Comparison of ENCODE assay signal across 30 cellular contexts in genomic region chr21:16022121-16022520, GRCh38.
"Had no signal": no experiment of that assay in that cellular context is flagged by ENCODE, and none has a peak within 500 bp of the region (broad histone marks: within the 10 kb centered on the region; RNA-seq: fewer than 3 reads in every experiment).

No MANE protein-coding gene starts in this region.

- H3K4me3 Mint-ChIP-seq: activated CD4-positive, alpha-beta memory T cell treated with anti-CD3 and anti-CD28 coated beads, Interleukin-2, amount 10 ng/mL, durations not matched to agents 7 days and 5 days; activated CD4-positive, alpha-beta T cell treated with anti-CD3 and anti-CD28 coated beads, Interleukin-2, amount 10 ng/mL, durations not matched to agents 7 days and 5 days; activated naive CD8-positive, alpha-beta T cell; activated T-cell treated with anti-CD3 and anti-CD28 coated beads, Interleukin-2, amount 50 U/mL, for 24 hours; activated T-cell treated with anti-CD3 and anti-CD28 coated beads, Interleukin-2, amount 50 U/mL, for 72 hours; effector memory CD8-positive, alpha-beta T cell had no signal

- H3K36me3 Mint-ChIP-seq: activated naive CD8-positive, alpha-beta T cell had no signal

- H3K4me2 ChIP-seq: hepatocyte had no signal

- H3K27ac Mint-ChIP-seq: activated CD4-positive, alpha-beta memory T cell treated with anti-CD3 and anti-CD28 coated beads, Interleukin-2, amount 10 ng/mL, durations not matched to agents 7 days and 5 days; activated CD4-positive, alpha-beta T cell treated with anti-CD3 and anti-CD28 coated beads, Interleukin-2, amount 10 ng/mL, durations not matched to agents 7 days and 5 days; activated naive CD8-positive, alpha-beta T cell; activated T-cell treated with anti-CD3 and anti-CD28 coated beads, Interleukin-2, amount 50 U/mL, for 24 hours; activated T-cell treated with anti-CD3 and anti-CD28 coated beads, Interleukin-2, amount 50 U/mL, for 72 hours; effector memory CD8-positive, alpha-beta T cell had no signal

- ATAC-seq: activated T-cell treated with anti-CD3 and anti-CD28 coated beads, Interleukin-2, amount 50 U/mL, for 72 hours; effector memory CD8-positive, alpha-beta T cell; foreskin keratinocyte; gastrocnemius medialis; heart right ventricle had no signal

- DNase-seq: activated CD4-positive, alpha-beta memory T cell treated with anti-CD3 and anti-CD28 coated beads, Interleukin-2, amount 10 ng/mL, durations not matched to agents 7 days and 5 days; activated CD4-positive, alpha-beta T cell treated with anti-CD3 and anti-CD28 coated beads for 1 hour; activated CD4-positive, alpha-beta T cell treated with anti-CD3 and anti-CD28 coated beads for 4 hours; activated CD4-positive, alpha-beta T cell treated with anti-CD3 and anti-CD28 coated beads, Interleukin-2, amount 10 ng/mL, durations not matched to agents 7 days and 5 days; activated CD4-positive, alpha-beta T cell treated with anti-CD3 and anti-CD28 coated beads, Interleukin-2, amount 50 U/mL, for 4 hours; activated CD8-positive, alpha-beta memory T cell treated with anti-CD3 and anti-CD28 coated beads, Interleukin-2, amount 50 U/mL, for 48 hours; activated gamma-delta T cell treated with Interleukin-2 at 50 U/mL for 16 hours; activated naive CD4-positive, alpha-beta T cell treated with anti-CD3 and anti-CD28 coated beads, Interleukin-2, amount 50 U/mL, for 16 hours; activated naive CD4-positive, alpha-beta T cell treated with Interleukin-2 at 50 U/mL for 16 hours; activated T-cell treated with anti-CD3 and anti-CD28 coated beads for 4 hours; activated T-cell treated with anti-CD3 and anti-CD28 coated beads, Interleukin-2, amount 50 U/mL, for 24 hours; activated T-cell treated with anti-CD3 and anti-CD28 coated beads, Interleukin-2, amount 50 U/mL, for 72 hours; amniotic stem cell; anterior cingulate cortex; caudate nucleus; cortex of kidney; dermis blood vessel endothelial cell; effector CD4-positive, alpha-beta T cell; effector memory CD8-positive, alpha-beta T cell; erythroblast; foreskin keratinocyte; gastrocnemius medialis; heart right ventricle; T-helper 2 cell; T-helper 9 cell had no signal

- H3K9me3 ChIP-seq: esophagus muscularis mucosa, gastrocnemius medialis, heart right ventricle had no signal

- H3K36me3 ChIP-seq: esophagus muscularis mucosa, gastrocnemius medialis, heart right ventricle had no signal

- H3K27me3 ChIP-seq: esophagus muscularis mucosa, foreskin keratinocyte, gastrocnemius medialis, heart right ventricle, hepatocyte had no signal

- H3K27me3 Mint-ChIP-seq: activated CD4-positive, alpha-beta memory T cell treated with anti-CD3 and anti-CD28 coated beads, Interleukin-2, amount 10 ng/mL, durations not matched to agents 7 days and 5 days; activated naive CD8-positive, alpha-beta T cell; activated T-cell treated with anti-CD3 and anti-CD28 coated beads, Interleukin-2, amount 50 U/mL, for 24 hours; effector memory CD8-positive, alpha-beta T cell had no signal

- H3K79me2 ChIP-seq: hepatocyte had no signal

- H2AFZ ChIP-seq: hepatocyte had no signal

- H3K27ac ChIP-seq: esophagus muscularis mucosa, foreskin keratinocyte, gastrocnemius medialis, heart right ventricle, hepatocyte had no signal

- H3K9me3 Mint-ChIP-seq: activated CD4-positive, alpha-beta memory T cell treated with anti-CD3 and anti-CD28 coated beads, Interleukin-2, amount 10 ng/mL, durations not matched to agents 7 days and 5 days; activated CD4-positive, alpha-beta T cell treated with anti-CD3 and anti-CD28 coated beads, Interleukin-2, amount 10 ng/mL, durations not matched to agents 7 days and 5 days; activated T-cell treated with anti-CD3 and anti-CD28 coated beads, Interleukin-2, amount 50 U/mL, for 24 hours had no signal

- H3K4me1 Mint-ChIP-seq: activated CD4-positive, alpha-beta memory T cell treated with anti-CD3 and anti-CD28 coated beads, Interleukin-2, amount 10 ng/mL, durations not matched to agents 7 days and 5 days; activated CD4-positive, alpha-beta T cell treated with anti-CD3 and anti-CD28 coated beads, Interleukin-2, amount 10 ng/mL, durations not matched to agents 7 days and 5 days had no signal

- H3K4me3 ChIP-seq: esophagus muscularis mucosa, gastrocnemius medialis, heart right ventricle, hepatocyte had no signal

- H3K4me1 ChIP-seq: esophagus muscularis mucosa, foreskin keratinocyte, gastrocnemius medialis, heart right ventricle had no signal

- FAIRE-seq: astrocyte, colon had no signal
